In the genomic region with DNA sequence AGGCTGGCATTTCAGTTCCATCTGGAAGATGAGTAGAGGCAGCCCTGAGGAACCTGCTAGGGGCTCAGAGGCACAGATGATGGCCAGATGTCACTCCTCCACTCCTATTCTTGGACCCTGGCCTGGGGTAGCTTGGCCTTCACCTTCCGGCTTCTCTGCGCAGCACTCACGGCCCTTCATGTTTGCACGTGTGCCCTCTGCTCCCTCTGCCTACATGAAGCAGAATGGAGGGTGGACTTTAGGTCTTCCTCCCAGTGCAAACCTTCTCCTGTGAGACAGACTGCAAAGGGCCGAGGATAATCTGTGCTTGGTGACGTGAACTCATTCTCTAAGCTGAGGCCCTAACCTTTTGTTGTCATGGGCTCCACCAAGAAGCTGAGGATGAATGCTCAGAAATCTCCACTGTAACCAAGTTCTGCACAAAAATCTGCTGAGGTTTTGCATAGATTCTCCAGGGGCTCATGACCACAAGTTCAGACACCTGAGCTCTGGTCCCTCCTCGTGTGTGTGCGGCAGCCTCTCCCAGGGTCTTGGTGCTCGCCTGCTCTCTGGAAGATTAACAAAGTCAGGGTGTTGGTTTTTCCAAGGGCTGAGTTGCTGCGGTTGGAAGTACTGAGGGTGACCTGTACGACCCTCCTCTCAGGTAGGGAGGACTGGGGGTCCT, we compare ENCODE assay signal across 33 cellular contexts.
"Had no signal": no experiment of that assay in that cellular context is flagged by ENCODE, and none has a peak within 500 bp of the region (broad histone marks: within the 10 kb centered on the region; RNA-seq: fewer than 3 reads in every experiment).

No MANE protein-coding gene starts in this region.

- H3K4me3 Mint-ChIP-seq: activated B cell treated with CpG ODN at 0.5 μM for 24 hours; activated CD8-positive, alpha-beta T cell treated with anti-CD3 and anti-CD28 coated beads for 36 hours; activated naive CD8-positive, alpha-beta T cell; activated T-cell treated with anti-CD3 and anti-CD28 coated beads, Interleukin-2, amount 50 U/mL, for 4 hours; activated T-helper 17 cell treated with anti-CD3 and anti-CD28 coated beads, Interleukin-2, amount 50 U/mL, for 72 hours; T-helper 17 cell; T-helper 2 cell treated with Interferon-gamma antibody and Interleukin-4, amounts not matched to agents 5 μg/mL and 100 μg/mL, for 36 hours had no signal

- H3K27me3 ChIP-seq: body of pancreas, cardiac muscle cell, colonic mucosa, esophagus squamous epithelium, gastroesophageal sphincter had no signal

- H3K9me3 ChIP-seq: body of pancreas, colonic mucosa had no signal

- H3K36me3 Mint-ChIP-seq: activated naive CD8-positive, alpha-beta T cell had no signal

- H3K4me3 ChIP-seq: body of pancreas, cardiac muscle cell, colonic mucosa, esophagus squamous epithelium, gastroesophageal sphincter had no signal

- H3K4me1 Mint-ChIP-seq: activated B cell treated with CpG ODN at 0.5 μM for 24 hours; activated T-helper 17 cell treated with anti-CD3 and anti-CD28 coated beads, Interleukin-2, amount 50 U/mL, for 72 hours; T-helper 17 cell had no signal

- FAIRE-seq: endometrium, endothelial cell of umbilical vein had no signal

- H3K9me3 Mint-ChIP-seq: activated T-cell treated with anti-CD3 and anti-CD28 coated beads, Interleukin-2, amount 50 U/mL, for 4 hours; activated T-helper 17 cell treated with anti-CD3 and anti-CD28 coated beads, Interleukin-2, amount 50 U/mL, for 72 hours; T-helper 2 cell treated with Interferon-gamma antibody and Interleukin-4, amounts not matched to agents 5 μg/mL and 100 μg/mL, for 36 hours had no signal

- ATAC-seq: activated CD4-positive, CD25-positive, alpha-beta regulatory T cell treated with anti-CD3 and anti-CD28 coated beads, Interleukin-2, amount 50 U/mL, for 24 hours; activated CD8-positive, alpha-beta T cell treated with anti-CD3 and anti-CD28 coated beads for 36 hours; activated T-cell treated with anti-CD3 and anti-CD28 coated beads, Interleukin-2, amount 50 U/mL, for 4 hours; activated T-helper 17 cell treated with anti-CD3 and anti-CD28 coated beads, Interleukin-2, amount 50 U/mL, for 72 hours; body of pancreas; gastroesophageal sphincter; T-helper 17 cell had no signal

- H3K4me1 ChIP-seq: body of pancreas, colonic mucosa, esophagus squamous epithelium, gastroesophageal sphincter had no signal

- H3K27ac ChIP-seq: body of pancreas, cardiac muscle cell, colonic mucosa, epithelial cell of prostate, esophagus squamous epithelium, gastroesophageal sphincter, WERI-Rb-1 had no signal

- H3K36me3 ChIP-seq: cardiac muscle cell, colonic mucosa, esophagus squamous epithelium, gastroesophageal sphincter, WERI-Rb-1 had no signal

- DNase-seq: activated B cell treated with CpG ODN at 0.5 μM for 24 hours; activated CD4-positive, alpha-beta T cell treated with anti-CD3 and anti-CD28 coated beads for 48 hours; activated CD4-positive, alpha-beta T cell treated with anti-CD3 and anti-CD28 coated beads, Interleukin-2, amount 50 U/mL, for 1 hour; activated CD4-positive, alpha-beta T cell treated with anti-CD3 and anti-CD28 coated beads, Interleukin-2, amount 50 U/mL, for 48 hours; activated CD8-positive, alpha-beta memory T cell treated with anti-CD3 and anti-CD28 coated beads for 24 hours; activated CD8-positive, alpha-beta T cell treated with anti-CD3 and anti-CD28 coated beads for 36 hours; activated effector memory CD4-positive, alpha-beta T cell treated with Interleukin-2 at 50 U/mL for 16 hours; activated gamma-delta T cell treated with Interleukin-2 at 50 U/mL for 16 hours; activated naive CD4-positive, alpha-beta T cell treated with anti-CD3 and anti-CD28 coated beads, Interleukin-2, amount 50 U/mL, for 16 hours; activated naive CD4-positive, alpha-beta T cell treated with Interleukin-2 at 50 U/mL for 16 hours; activated T-cell treated with anti-CD3 and anti-CD28 coated beads, Interleukin-2, amount 50 U/mL, for 4 hours; amniotic stem cell; anterior cingulate cortex; body of pancreas; central memory CD4-positive, alpha-beta T cell; cerebellar nuclear complex; colonic mucosa; effector CD8-positive, alpha-beta T cell; esophagus squamous epithelium; foreskin melanocyte; T-helper 1 cell; T-helper 17 cell; T1000; WERI-Rb-1 had no signal

- H3K27ac Mint-ChIP-seq: activated B cell treated with CpG ODN at 0.5 μM for 24 hours; activated CD8-positive, alpha-beta T cell treated with anti-CD3 and anti-CD28 coated beads for 36 hours; activated naive CD8-positive, alpha-beta T cell; activated T-helper 17 cell treated with anti-CD3 and anti-CD28 coated beads, Interleukin-2, amount 50 U/mL, for 72 hours; T-helper 17 cell; T-helper 2 cell treated with Interferon-gamma antibody and Interleukin-4, amounts not matched to agents 5 μg/mL and 100 μg/mL, for 36 hours had no signal

- H3K27me3 Mint-ChIP-seq: activated T-helper 17 cell treated with anti-CD3 and anti-CD28 coated beads, Interleukin-2, amount 50 U/mL, for 72 hours had no signal
